Comparison of ENCODE assay signal across 30 cellular contexts in the genomic region with DNA sequence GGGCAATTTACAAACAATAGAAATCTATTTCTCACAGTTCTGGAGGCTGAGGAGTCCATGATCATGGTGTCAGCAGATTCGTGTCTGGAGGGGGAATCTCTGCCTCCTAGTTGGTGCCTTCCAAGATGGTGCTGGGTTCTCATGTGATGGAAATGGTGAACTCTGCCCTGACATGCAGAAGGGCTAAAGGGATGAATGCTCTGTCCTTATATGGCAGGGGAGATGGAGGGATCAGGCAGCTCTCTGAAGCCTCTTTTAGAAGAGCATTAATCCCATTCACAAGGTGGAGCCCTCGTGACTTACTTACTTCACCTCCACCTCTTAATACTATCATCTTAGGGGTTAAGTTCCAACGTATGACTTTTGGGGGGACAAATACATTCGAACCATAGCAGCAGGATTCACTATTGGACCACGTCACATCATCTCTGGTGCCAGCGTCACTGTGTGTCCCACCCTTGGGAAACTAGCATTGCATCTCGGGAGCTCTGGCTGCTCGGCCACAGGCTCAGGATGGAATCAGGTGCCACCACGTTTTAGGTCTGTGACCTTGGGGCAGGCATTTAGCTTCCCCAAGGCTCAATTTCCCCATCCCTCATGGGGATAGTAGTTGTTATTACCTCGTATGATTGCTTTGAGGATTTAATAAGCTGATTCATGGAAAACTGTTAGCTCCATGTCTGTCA.
"Had no signal": no experiment of that assay in that cellular context is flagged by ENCODE, and none has a peak within 500 bp of the region (broad histone marks: within the 10 kb centered on the region; RNA-seq: fewer than 3 reads in every experiment).

No MANE protein-coding gene starts in this region.

- ATAC-seq: activated naive CD4-positive, alpha-beta T cell treated with anti-CD3 and anti-CD28 coated beads, Interleukin-2, amount 50 U/mL, for 72 hours; activated T-cell treated with anti-CD3 and anti-CD28 coated beads, Interleukin-2, amount 50 U/mL, for 4 hours; PC-3 had no signal

- DNase-seq: activated B cell treated with CpG ODN at 0.5 μM for 24 hours; activated CD4-positive, alpha-beta memory T cell treated with anti-CD3 and anti-CD28 coated beads for 36 hours; activated CD4-positive, alpha-beta T cell treated with anti-CD3 and anti-CD28 coated beads for 4 hours; activated CD4-positive, alpha-beta T cell treated with anti-CD3 and anti-CD28 coated beads, Interleukin-2, amount 50 U/mL, for 1 hour; activated CD4-positive, CD25-positive, alpha-beta regulatory T cell treated with anti-CD3 and anti-CD28 coated beads, Interleukin-2, amount 50 U/mL, for 72 hours; activated CD8-positive, alpha-beta memory T cell treated with anti-CD3 and anti-CD28 coated beads, Interleukin-2, amount 50 U/mL, for 4 hours; activated gamma-delta T cell treated with Interleukin-2 at 50 U/mL for 16 hours; activated naive CD4-positive, alpha-beta T cell treated with anti-CD3 and anti-CD28 coated beads for 36 hours; activated T-cell treated with anti-CD3 and anti-CD28 coated beads for 4 hours; activated T-cell treated with anti-CD3 and anti-CD28 coated beads, Interleukin-2, amount 50 U/mL, for 4 hours; anterior cingulate cortex; brain microvascular endothelial cell; central memory CD4-positive, alpha-beta T cell; MM.1S; MV-4-11; NCI-H1417; NCI-H146; NCI-H187; NCI-H2029 treated with DMSO at 0.1 percent for 48 hours; NCI-H2107; NCI-H2171; NCI-H510A; NCI-H526; NCI-H774; PC-3; Peyer's patch; RPMI8226; SHP77 treated with DMSO at 0.1 percent for 48 hours; SK-N-SH had no signal
